Comparison of ENCODE assay signal across 1 cellular context in genomic region chr17:8376302-8377067, GRCh38.
TF ChIP-seq lines count a peak whose summit lies in the region.

KRABD2 (minus strand) TSS chr17:8376704.

TF ChIP-seq in HepG2, 621 proteins besides CTCF, POLR2A, EP300 and RAD21 (continued from another document and continues in another):
- TF ChIP-seq ZNF350 (CRISPR knock-in tag; IDR thresholded peaks at IDR 0.05; ENCODE audit: borderline replicate concordance, low read depth) (peak; percentile 83), FOXM1 (CRISPR knock-in tag; IDR thresholded peaks at IDR 0.05) (no peak), ELF1 (CRISPR knock-in tag; IDR thresholded peaks at IDR 0.05) (0 out of 2 replicates have a peak, but pooled peaks have one; percentile 43), POGZ (CRISPR knock-in tag; IDR thresholded peaks at IDR 0.05) (peak; percentile 58), ZGPAT (CRISPR knock-in tag; IDR thresholded peaks at IDR 0.05) (peak; percentile 88), ZNF441 (CRISPR knock-in tag; IDR thresholded peaks at IDR 0.05; ENCODE audit: borderline replicate concordance) (no peak), AFF4 (CRISPR knock-in tag; IDR thresholded peaks at IDR 0.05) (0 out of 2 replicates have a peak, but pooled peaks have one; percentile 81), NFKBIZ (CRISPR knock-in tag; IDR thresholded peaks at IDR 0.05) (0 out of 2 replicates have a peak, but pooled peaks have one; percentile 63), ZNF432 (CRISPR knock-in tag; IDR thresholded peaks at IDR 0.05; ENCODE audit: borderline replicate concordance) (no peak), ERF (CRISPR knock-in tag; IDR thresholded peaks at IDR 0.05) (peak; percentile 53), FOXA3 (CRISPR knock-in tag; IDR thresholded peaks at IDR 0.05) (peak; percentile 65), ZNF547 (CRISPR knock-in tag; IDR thresholded peaks at IDR 0.05) (0 out of 2 replicates have a peak, but pooled peaks have one; percentile 26), ZNF160 (CRISPR knock-in tag; IDR thresholded peaks at IDR 0.05) (no peak), KLF13 (CRISPR knock-in tag; IDR thresholded peaks at IDR 0.05) (no peak), ZNF816 (CRISPR knock-in tag; IDR thresholded peaks at IDR 0.05; ENCODE audit: borderline replicate concordance) (no peak), ZNF501 (CRISPR knock-in tag; IDR thresholded peaks at IDR 0.05) (peak; percentile 43; the same call in 1 of the 2 replicates), XBP1 (CRISPR knock-in tag; IDR thresholded peaks at IDR 0.05) (no peak), ZNF567 (CRISPR knock-in tag; IDR thresholded peaks at IDR 0.05; ENCODE audit: borderline replicate concordance) (0 out of 2 replicates have a peak, but pooled peaks have one; percentile 28), ARNT (IDR thresholded peaks at IDR 0.05) (no peak), THAP7 (CRISPR knock-in tag; IDR thresholded peaks at IDR 0.05) (no peak), PRMT3 (CRISPR knock-in tag; IDR thresholded peaks at IDR 0.05; ENCODE audit: borderline replicate concordance, low read depth) (peak; percentile 70; the same call in 1 of the 2 replicates), ZNF557 (CRISPR knock-in tag; IDR thresholded peaks at IDR 0.05) (0 out of 2 replicates have a peak, but pooled peaks have one; percentile 33), AHDC1 (CRISPR knock-in tag; IDR thresholded peaks at IDR 0.05; ENCODE audit: borderline replicate concordance) (no peak), HINFP (CRISPR knock-in tag; IDR thresholded peaks at IDR 0.05; ENCODE audit: low read depth) (no peak; the same call in 1 of the 2 replicates), SMAD9 (CRISPR knock-in tag; IDR thresholded peaks at IDR 0.05) (0 out of 2 replicates have a peak, but pooled peaks have one; percentile 73), ZNF776 (CRISPR knock-in tag; IDR thresholded peaks at IDR 0.05) (no peak; the same call in 1 of the 2 replicates), PHF21A (CRISPR knock-in tag; IDR thresholded peaks at IDR 0.05) (peak; percentile 35; the same call in 1 of the 2 replicates), ZNF317 (CRISPR knock-in tag; IDR thresholded peaks at IDR 0.05) (peak; percentile 77; the same call in 1 of the 2 replicates), MTERF4 (CRISPR knock-in tag; IDR thresholded peaks at IDR 0.05) (peak; percentile 51; the same call in 1 of the 2 replicates), ZNF343 (CRISPR knock-in tag; IDR thresholded peaks at IDR 0.05) (no peak), REPIN1 (CRISPR knock-in tag; IDR thresholded peaks at IDR 0.05; ENCODE audit: borderline replicate concordance, low read depth) (peak; percentile 88; the same call in 1 of the 2 replicates), JUNB (CRISPR knock-in tag; IDR thresholded peaks at IDR 0.05; ENCODE audit: borderline replicate concordance) (no peak), MAFK (conservative IDR thresholded peaks at IDR 0.05 in 1 of 2, IDR thresholded peaks at IDR 0.05 in 1 of 2; ENCODE audit: low read length in 2 of 2) (no peak), FUBP1 (CRISPR knock-in tag; IDR thresholded peaks at IDR 0.05; ENCODE audit: borderline replicate concordance) (peak; percentile 93; the same call in 1 of the 2 replicates), THAP8 (CRISPR knock-in tag; IDR thresholded peaks at IDR 0.05; ENCODE audit: borderline replicate concordance) (no peak), MTA3 (CRISPR knock-in tag; IDR thresholded peaks at IDR 0.05) (no peak), SIN3B (IDR thresholded peaks at IDR 0.05; ENCODE audit: low read length) (no peak), ARID3A (IDR thresholded peaks at IDR 0.05; ENCODE audit: low read depth, low read length) (no peak), ZNF234 (CRISPR knock-in tag; conservative IDR thresholded peaks at IDR 0.05) (no peak), IRF1 (CRISPR knock-in tag; IDR thresholded peaks at IDR 0.05; ENCODE audit: low read depth) (no peak), AKAP8 (CRISPR knock-in tag; IDR thresholded peaks at IDR 0.05) (peak; percentile 78), KDM3A (CRISPR knock-in tag; IDR thresholded peaks at IDR 0.05; ENCODE audit: low read depth) (peak; percentile 67; the same call in 1 of the 2 replicates), NFYC (CRISPR knock-in tag; IDR thresholded peaks at IDR 0.05) (peak; percentile 37; the same call in 1 of the 2 replicates), CENPT (CRISPR knock-in tag; IDR thresholded peaks at IDR 0.05; ENCODE audit: low read depth) (peak; percentile 86; the same call in 1 of the 2 replicates)
